In the genomic region with DNA sequence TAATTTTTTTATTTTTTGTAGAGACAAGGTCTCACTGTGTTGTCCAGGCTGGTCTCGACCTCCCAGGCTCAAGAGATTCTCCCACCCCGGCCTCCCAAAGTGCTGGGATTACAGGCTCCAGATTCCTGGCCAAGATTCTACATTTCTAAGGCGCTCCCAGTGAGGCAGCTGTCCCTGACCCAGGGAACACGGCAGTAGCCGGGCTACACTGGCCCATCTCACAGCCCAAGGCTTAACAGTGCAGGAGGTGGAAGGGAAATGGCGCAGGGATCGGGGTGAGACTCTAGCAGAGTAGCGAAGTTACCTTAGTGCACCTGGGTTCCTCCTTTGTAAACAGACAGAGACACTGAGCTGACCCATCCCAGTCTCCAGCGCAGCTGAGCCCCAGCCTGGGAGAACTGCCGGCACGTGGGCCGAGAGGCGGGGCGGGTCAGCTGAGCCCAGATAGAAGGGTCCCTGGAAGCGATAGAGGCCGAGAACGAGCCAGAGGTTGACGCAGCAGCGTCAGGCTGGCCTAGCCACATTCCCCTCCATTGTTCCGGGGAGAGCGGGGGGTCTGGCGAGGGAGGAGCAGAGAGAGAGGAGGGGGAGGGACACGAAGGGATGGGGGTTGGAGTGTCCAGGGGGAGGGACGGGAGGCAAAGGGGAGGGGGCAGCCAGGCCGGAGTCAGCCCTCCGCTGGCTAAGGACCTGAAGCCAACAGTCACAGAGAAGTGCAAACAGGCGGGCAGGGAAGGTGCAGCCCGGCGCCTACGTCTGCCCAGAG, we compare ENCODE assay signal across 8 cellular contexts. TPM values are rescaled to one million over a fixed set of nuclear protein-coding genes. Genes with fewer than 3 reads are reported as not detected.
DNase-seq lines count a peak whose midpoint lies in the region; ATAC-seq, FAIRE-seq and TF ChIP-seq lines count a peak whose summit lies in the region.

No MANE protein-coding gene starts in this region.

- BruUV-seq in GM12878 (replicated peaks; lab: Mats Ljungman, UMichigan) = no TSS peak

- WGBS in SK-N-SH (ENCODE audit: low lambda C conversion rate) = 58% methylated on average over 26 of the region's 30 CpGs
- 91% methylated on average over 23 of the region's 30 CpGs for WGBS in GM12878 (ENCODE audit: insufficient coverage, insufficient replicate concordance, low lambda C conversion rate, missing lambda C conversion rate)

- H3K4me3 ChIP-seq in SK-N-SH (ENCODE audit: low read depth in 2 of 2, low read length in 1 of 2) (peak overlapping the region; percentile 62 to 81), GM12878 (peak overlapping the region; percentile 95; the same call in 1 of the 2 replicates), keratinocyte (ENCODE audit: control insufficient read depth in 2 of 3, extremely low read depth in 1 of 3, insufficient read depth in 2 of 3, low read depth in 1 of 3, low read length in 3 of 3) (peak overlapping the region; percentile 58 to 85 (median 70)), MG63 (no peak overlapping the region; the same call in 1 of the 2 replicates)

- intact Hi-C loops in GM12878 (cut with micrococcal nuclease; ENCODE audit: unreplicated experiment) = no loop called here

- POLR2A ChIA-PET in SK-N-SH (lab: Yijun Ruan, JAX) = no interaction called here
- POLR2A ChIA-PET in GM12878 (lab: Charles Lee) = interaction anchor here (1.3 kb wide), 1 partner anchor 70 kb away, joined by 5 read pairs; the partner anchor contains the start of gene TMEM186

- RAD21 ChIA-PET in GM12878 (lab: Charles Lee; ENCODE audit: unreplicated experiment) = interaction anchor here (0.6 kb wide), 1 partner anchor 56 kb away, joined by 3 read pairs; no protein-coding TSS in a partner anchor

- peaks cover 69% of the 10 kb centered on the region for H3K79me2 ChIP-seq in SK-N-SH (ENCODE audit: insufficient read depth)
- peaks cover 67% of the 10 kb centered on the region for H3K79me2 ChIP-seq in GM12878 (ENCODE audit: control insufficient read depth, insufficient read depth, low read length)
- H3K79me2 ChIP-seq in keratinocyte (ENCODE audit: control insufficient read depth, insufficient read depth, low read length) = peaks cover 68% of the 10 kb centered on the region

- dilution Hi-C loops in keratinocyte (cut with MboI; ENCODE audit: extremely low pct_ligation_motif_present, low sequenced_read_pairs) = no loop called here

- SMC1A ChIA-PET in GM12878 (lab: Charles Lee; ENCODE audit: uncharacterized antibody, unreplicated experiment) = interaction anchor here (1.0 kb wide), 1 partner anchor 50 kb away, joined by 3 read pairs; no protein-coding TSS in a partner anchor

- peak overlapping the region; percentile 78 to 94 for H3K27ac Mint-ChIP-seq in stimulated activated naive CD8-positive, alpha-beta T cell treated with anti-CD3 and anti-CD28 coated beads, Interleukin-15, amount 100 ng/mL, for 72 hours

- peaks cover 9% of the 10 kb centered on the region for H3K9me1 ChIP-seq in keratinocyte (ENCODE audit: control insufficient read depth, extremely low read depth, insufficient read depth, low read length)

- no peaks in the 10 kb centered on the region for H3K36me3 ChIP-seq in SK-N-SH (replicated peaks in 1 of 2; ENCODE audit: control insufficient read depth in 1 of 2, insufficient read depth in 2 of 2, low read length in 1 of 2)
- H3K36me3 ChIP-seq in GM12878 (ENCODE audit: control insufficient read depth in 2 of 2, insufficient read depth in 2 of 2, low read length in 1 of 2) = peaks cover 3 to 13% of the 10 kb centered on the region in 2 experiments; a peak in 2 of 4 replicates
- H3K36me3 ChIP-seq in keratinocyte (ENCODE audit: control insufficient read depth in 2 of 2, extremely low read depth in 1 of 2, insufficient read depth in 2 of 2, low read length in 2 of 2) = peaks cover 3 to 7% of the 10 kb centered on the region in 2 experiments
- peaks cover 27% of the 10 kb centered on the region for H3K36me3 ChIP-seq in MG63

- H3K4me2 ChIP-seq in SK-N-SH (peak overlapping the region; percentile 100), GM12878 (ENCODE audit: control insufficient read depth, insufficient read depth) (peak overlapping the region; percentile 94), keratinocyte (ENCODE audit: control insufficient read depth, extremely low read depth, insufficient read depth, low read depth, low read length) (peak overlapping the region; percentile 93)

- H3K9me3 Mint-ChIP-seq in stimulated activated naive CD8-positive, alpha-beta T cell treated with anti-CD3 and anti-CD28 coated beads, Interleukin-15, amount 100 ng/mL, for 72 hours = no peaks in the 10 kb centered on the region

- peaks cover 4% of the 10 kb centered on the region for H3F3A ChIP-seq in SK-N-SH (replicated peaks; ENCODE audit: insufficient read depth)

- peak overlapping the region; percentile 62 to 99 for H3K4me3 Mint-ChIP-seq in stimulated activated naive CD8-positive, alpha-beta T cell treated with anti-CD3 and anti-CD28 coated beads, Interleukin-15, amount 100 ng/mL, for 72 hours

- no peak for FAIRE-seq in GM12878 (lab: Jason Lieb, UNC)
- no peak for FAIRE-seq in keratinocyte (lab: Jason Lieb, UNC)

- no peak for TF ChIP-seq CTCF in SK-N-SH (IDR thresholded peaks at IDR 0.05)
- no peak for TF ChIP-seq CTCF in GM12878 (IDR thresholded peaks at IDR 0.05 in 2 of 3, conservative IDR thresholded peaks at IDR 0.05 in 1 of 3; ENCODE audit: control insufficient read depth in 2 of 3, extremely low read depth in 1 of 3, insufficient read depth in 1 of 3, low read depth in 3 of 3, low read length in 3 of 3)
- TF ChIP-seq CTCF in keratinocyte (optimal IDR thresholded peaks at IDR 0.05 in 1 of 3, IDR thresholded peaks at IDR 0.05 in 1 of 3, conservative IDR thresholded peaks at IDR 0.05 in 1 of 3; ENCODE audit: extremely low read depth in 1 of 3, insufficient read depth in 2 of 3, low read length in 3 of 3) = no peak

- H3K27me3 ChIP-seq in SK-N-SH (ENCODE audit: insufficient read depth) = no peaks in the 10 kb centered on the region
- no peaks in the 10 kb centered on the region for H3K27me3 ChIP-seq in GM12878 (replicated peaks in 1 of 2; ENCODE audit: control insufficient read depth in 2 of 2, insufficient read depth in 2 of 2, low read length in 1 of 2)
- H3K27me3 ChIP-seq in keratinocyte (ENCODE audit: control insufficient read depth, extremely low read depth, insufficient read depth, low read length) = no peaks in the 10 kb centered on the region
- H3K27me3 ChIP-seq in MG63 = no peaks in the 10 kb centered on the region

- H3K9me3 ChIP-seq in SK-N-SH (no peaks in the 10 kb centered on the region), GM12878 (replicated peaks; ENCODE audit: control insufficient read depth, insufficient read depth, low read length) (no peaks in the 10 kb centered on the region; the same call in 2 of the 3 replicates), keratinocyte (ENCODE audit: control insufficient read depth, low read depth, low read length) (no peaks in the 10 kb centered on the region), MG63 (no peaks in the 10 kb centered on the region)

- no peaks in the 10 kb centered on the region for H3K9me2 ChIP-seq in SK-N-SH

- in situ Hi-C loops in GM12878 (cut with MboI) = no loop called here

- H2AFZ ChIP-seq in SK-N-SH (ENCODE audit: low read depth) (no peak overlapping the region), GM12878 (ENCODE audit: control insufficient read depth, low read depth, low read length) (no peak overlapping the region), keratinocyte (ENCODE audit: control insufficient read depth, low read length) (no peak overlapping the region)

- TF ChIP-seq POLR2A in GM12878 (IDR thresholded peaks at IDR 0.05; ENCODE audit: low read depth, low read length) = no peak

- H3K4me1 Mint-ChIP-seq in stimulated activated naive CD8-positive, alpha-beta T cell treated with anti-CD3 and anti-CD28 coated beads, Interleukin-15, amount 100 ng/mL, for 72 hours = peaks cover 87% of the 10 kb centered on the region

- H3K9ac ChIP-seq in SK-N-SH (peak overlapping the region; percentile 88; the same call in 1 of the 2 replicates), GM12878 (ENCODE audit: control insufficient read depth, insufficient read depth, low read length) (no peak overlapping the region; the same call in 1 of the 2 replicates), keratinocyte (ENCODE audit: control insufficient read depth, extremely low read depth, insufficient read depth, low read length) (peak overlapping the region; percentile 87)

- CTCF ChIA-PET in SK-N-SH (lab: Yijun Ruan, JAX) = interaction anchor here (0.9 kb wide), 1 partner anchor 12 kb away, joined by 3 read pairs; no protein-coding TSS in a partner anchor
- CTCF ChIA-PET in GM12878 (lab: Yijun Ruan, JAX) = no interaction called here

- TF ChIP-seq EP300 in SK-N-SH (IDR thresholded peaks at IDR 0.05; ENCODE audit: borderline replicate concordance in 1 of 2, low read depth in 1 of 2, low read length in 1 of 2) (no peak), GM12878 (IDR thresholded peaks at IDR 0.05; ENCODE audit: borderline replicate concordance in 1 of 2, control insufficient read depth in 1 of 2, low read depth in 2 of 2, low read length in 2 of 2) (no peak)

- peaks cover 50% of the 10 kb centered on the region for H4K20me1 ChIP-seq in SK-N-SH (ENCODE audit: insufficient read depth)
- peaks cover 3% of the 10 kb centered on the region; the same call in 1 of the 2 replicates for H4K20me1 ChIP-seq in GM12878 (ENCODE audit: control insufficient read depth, insufficient read depth)
- H4K20me1 ChIP-seq in keratinocyte (ENCODE audit: control insufficient read depth, extremely low read depth, insufficient read depth, low read length) = peaks cover 29% of the 10 kb centered on the region

- DNase-seq in SK-N-SH (peak; percentile 67), GM12878 (ENCODE audit: low read depth, low spot score) (no peak), keratinocyte (ENCODE audit: low read depth, low spot score) (no peak), NCI-H146 (lab: John Stamatoyannopoulos, UW) (no peak), T-helper 9 cell (no peak), MG63 (no peak)
- DNase-seq in stimulated activated naive CD8-positive, alpha-beta T cell treated with anti-CD3 and anti-CD28 coated beads, Interleukin-15, amount 100 ng/mL, for 72 hours = no peak

- H3K4me1 ChIP-seq in SK-N-SH (ENCODE audit: control insufficient read depth in 1 of 2, insufficient read depth in 2 of 2, low read depth in 1 of 2, low read length in 1 of 2) (peaks cover 33 to 35% of the 10 kb centered on the region in 2 experiments; a peak in 2 of 4 replicates), GM12878 (ENCODE audit: control insufficient read depth, insufficient read depth, low read length) (peaks cover 24% of the 10 kb centered on the region), keratinocyte (ENCODE audit: control insufficient read depth, extremely low read depth, insufficient read depth, low read length) (peaks cover 42% of the 10 kb centered on the region)

- TF ChIP-seq RAD21 in SK-N-SH (IDR thresholded peaks at IDR 0.05; ENCODE audit: low read length) = no peak
- TF ChIP-seq RAD21 in GM12878 (IDR thresholded peaks at IDR 0.05; ENCODE audit: insufficient read depth, low read depth, low read length) = no peak

- no peak for ATAC-seq in SK-N-SH treated with all-trans-retinoic acid at 6 μM for 48 hours
- ATAC-seq in GM12878 = no peak
- no peak for ATAC-seq in stimulated activated naive CD8-positive, alpha-beta T cell treated with anti-CD3 and anti-CD28 coated beads, Interleukin-15, amount 100 ng/mL, for 72 hours

- H3K27me3 Mint-ChIP-seq in stimulated activated naive CD8-positive, alpha-beta T cell treated with anti-CD3 and anti-CD28 coated beads, Interleukin-15, amount 100 ng/mL, for 72 hours = no peaks in the 10 kb centered on the region

- no peak overlapping the region; a peak in 1 of 4 replicates for H3K27ac ChIP-seq in SK-N-SH (ENCODE audit: low read depth in 2 of 2, low read length in 1 of 2)
- no peak overlapping the region for H3K27ac ChIP-seq in GM12878 (ENCODE audit: control insufficient read depth, insufficient read depth)
- no peak overlapping the region for H3K27ac ChIP-seq in keratinocyte (ENCODE audit: control insufficient read depth, insufficient read depth, low read length)

RNA-seq across cellular contexts. Expression of gene CARHSP1, which starts 2.5 kb away (rescaled TPM):
- polyA plus RNA-seq in SK-N-SH (2012; rRNA removed) (60.6 and 93.6 TPM in 2 replicates), GM12878 (2011; rRNA removed) (39.2 and 65.3 TPM in 2 replicates), GM12878 (2014; fragmentation: Illumina TruSeq; extraction: Trizol) (24.7 and 34.1 TPM in 2 replicates), GM12878 (2014; fragmentation: Nextera tagmentation; extraction: Ambion mirVana) (1 to 10 TPM; 5.5 to 8.4 TPM), GM12878 (2014; rRNA removed) (104 and 112 TPM in 2 replicates), GM12878 (2016; fragmentation: Nextera tagmentation; extraction: Ambion mirVana) (10 to 100 TPM; 83.2 to 86.2 TPM), keratinocyte (61.9 to 90.8 TPM (median 88.4 TPM) in 3 replicates)
- 41.7 and 53.3 TPM in 2 replicates for polyA plus RNA-seq in SK-N-SH (2012; cell fraction: cytosol; rRNA removed)
- 56.6 and 82.5 TPM in 2 replicates for polyA plus RNA-seq in SK-N-SH (2012; cell fraction: nucleus; rRNA removed)
- total RNA-seq in GM12878 (2013; cell fraction: nucleolus; rRNA removed) = 27.6 and 29.2 TPM in 2 replicates
- total RNA-seq in GM12878 (2014; rRNA removed) (92.3 and 109 TPM in 2 replicates), GM12878 (2014; rRNA removed; fragmentation: Illumina TruSeq; extraction: Trizol) (40.5 and 45.0 TPM in 2 replicates), GM12878 (2021) (61.3 and 68.6 TPM in 2 replicates)
- 45.4 TPM for polyA plus RNA-seq in GM12878 (2011; ENCODE audit: low read depth)
- 94.4 and 162 TPM in 2 replicates for polyA plus RNA-seq in GM12878 (2011; cell fraction: cytosol; rRNA removed)
- 80.8 and 81.4 TPM in 2 replicates for polyA plus RNA-seq in GM12878 (2011; cell fraction: nucleus; rRNA removed)
- polyA plus RNA-seq in GM12878 (2012) = 61.2 and 68.1 TPM in 2 replicates
- polyA minus RNA-seq in GM12878 (2011; rRNA and poly(A)+ RNA removed) = 81.6 and 120 TPM in 2 replicates
- 39.4 and 40.0 TPM in 2 replicates for polyA minus RNA-seq in GM12878 (2011; cell fraction: cytosol; rRNA and poly(A)+ RNA removed)
- polyA minus RNA-seq in GM12878 (2011; cell fraction: nucleus; rRNA and poly(A)+ RNA removed) = 15.8 and 26.4 TPM in 2 replicates
- 10.9 TPM for polyA plus RNA-seq in keratinocyte (2011; ENCODE audit: low read depth)
- 58.2 and 109 TPM in 2 replicates for polyA plus RNA-seq in keratinocyte (2011; cell fraction: cytosol; rRNA removed)
- polyA plus RNA-seq in keratinocyte (2011; cell fraction: nucleus; rRNA removed) = 39.2 and 49.4 TPM in 2 replicates
- 37.3 and 160 TPM in 2 replicates for polyA plus RNA-seq in keratinocyte (2012; ENCODE audit: low replicate concordance)
- 100 to 120 TPM (median 101 TPM) in 3 replicates for polyA minus RNA-seq in keratinocyte
- polyA minus RNA-seq in keratinocyte (2011; cell fraction: cytosol; rRNA and poly(A)+ RNA removed) = 138 TPM
- polyA minus RNA-seq in keratinocyte (2011; cell fraction: nucleus; rRNA and poly(A)+ RNA removed) = 17.3 and 24.8 TPM in 2 replicates
- total RNA-seq in MG63 (2014; rRNA removed; shearing (Covaris generic); ENCODE audit: low replicate concordance) = 120 and 208 TPM in 2 replicates

RNA-seq across cellular contexts. Expression of gene LITAFD, which starts 15.8 kb away (rescaled TPM):
- polyA plus RNA-seq in SK-N-SH (2012; rRNA removed) (not detected in 2 replicates), GM12878 (2011; rRNA removed) (not detected in 2 replicates), GM12878 (2014; fragmentation: Illumina TruSeq; extraction: Trizol) (not detected in 2 replicates), GM12878 (2014; fragmentation: Nextera tagmentation; extraction: Ambion mirVana) (not detected), GM12878 (2014; rRNA removed) (not detected in 2 replicates), GM12878 (2016; fragmentation: Nextera tagmentation; extraction: Ambion mirVana) (not detected), keratinocyte (not detected in 3 replicates)
- not detected in 2 replicates for polyA plus RNA-seq in SK-N-SH (2012; cell fraction: cytosol; rRNA removed)
- polyA plus RNA-seq in SK-N-SH (2012; cell fraction: nucleus; rRNA removed) = not detected in 2 replicates
- total RNA-seq in GM12878 (2013; cell fraction: nucleolus; rRNA removed) = not detected in 2 replicates
- total RNA-seq in GM12878 (2014; rRNA removed) (not detected in 2 replicates), GM12878 (2014; rRNA removed; fragmentation: Illumina TruSeq; extraction: Trizol) (not detected in 2 replicates), GM12878 (2021) (not detected in 2 replicates)
- polyA plus RNA-seq in GM12878 (2011; ENCODE audit: low read depth) = not detected
- polyA plus RNA-seq in GM12878 (2011; cell fraction: cytosol; rRNA removed) = not detected in 2 replicates
- not detected in 2 replicates for polyA plus RNA-seq in GM12878 (2011; cell fraction: nucleus; rRNA removed)
- not detected in 2 replicates for polyA plus RNA-seq in GM12878 (2012)
- not detected in 2 replicates for polyA minus RNA-seq in GM12878 (2011; rRNA and poly(A)+ RNA removed)
- polyA minus RNA-seq in GM12878 (2011; cell fraction: cytosol; rRNA and poly(A)+ RNA removed) = not detected in 2 replicates
- not detected in 2 replicates for polyA minus RNA-seq in GM12878 (2011; cell fraction: nucleus; rRNA and poly(A)+ RNA removed)
- polyA plus RNA-seq in keratinocyte (2011; ENCODE audit: low read depth) = not detected
- not detected in 2 replicates for polyA plus RNA-seq in keratinocyte (2011; cell fraction: cytosol; rRNA removed)
- not detected in 2 replicates for polyA plus RNA-seq in keratinocyte (2011; cell fraction: nucleus; rRNA removed)
- not detected in 2 replicates for polyA plus RNA-seq in keratinocyte (2012; ENCODE audit: low replicate concordance)
- not detected in 3 replicates for polyA minus RNA-seq in keratinocyte
- not detected for polyA minus RNA-seq in keratinocyte (2011; cell fraction: cytosol; rRNA and poly(A)+ RNA removed)
- not detected in 2 replicates for polyA minus RNA-seq in keratinocyte (2011; cell fraction: nucleus; rRNA and poly(A)+ RNA removed)
- total RNA-seq in MG63 (2014; rRNA removed; shearing (Covaris generic); ENCODE audit: low replicate concordance) = not detected in 2 replicates

Comparison
In these comparisons a context has a peak if more than half of its experiments do, and no peak if none do; other contexts are left out.
1. Of the 26 proteins assayed by ChIP-seq in both GM12878 and SK-N-SH: peak only in GM12878: none; only in SK-N-SH: CHD2, MXI1 and USF2; in both: none; in neither: 23.